Comparison of ENCODE assay signal across 11 cellular contexts in the genomic region with DNA sequence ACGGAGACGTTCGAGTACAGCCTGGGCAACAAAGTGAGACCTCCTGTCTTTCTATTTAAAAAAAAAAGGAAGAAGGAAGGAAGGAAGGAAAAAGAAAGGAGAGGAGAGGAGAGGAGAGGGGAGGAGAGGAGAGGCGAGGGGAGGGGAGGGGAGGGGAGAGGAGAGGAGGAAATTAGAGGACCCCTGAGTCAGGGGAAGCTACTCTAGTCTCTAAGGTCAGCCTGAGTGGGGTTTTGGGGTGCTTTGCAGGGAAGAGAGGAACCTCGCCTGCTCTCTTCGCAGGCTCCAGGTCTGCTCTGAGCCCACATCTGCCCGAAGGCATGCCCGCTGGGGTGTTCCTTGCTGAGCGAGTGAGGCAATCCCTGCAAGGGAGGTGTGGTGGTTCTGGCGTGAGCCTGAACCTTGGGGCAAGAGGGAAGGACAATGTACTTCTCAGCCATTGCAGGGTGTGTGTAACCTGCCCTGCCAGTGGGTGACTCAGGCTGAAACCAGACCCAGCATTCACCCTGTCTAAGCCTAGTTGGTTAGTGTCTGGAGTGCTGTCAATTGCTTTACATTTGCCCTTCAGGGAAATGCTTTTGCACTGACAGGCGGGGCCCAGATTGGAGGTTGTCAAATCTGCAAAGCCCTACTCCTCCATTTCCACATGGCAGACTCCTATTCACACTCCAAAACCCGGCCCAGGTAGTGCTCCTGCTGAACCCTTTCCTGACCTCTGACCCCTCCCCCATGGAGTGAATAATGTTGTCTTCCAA. TPM values are rescaled to one million over a fixed set of nuclear protein-coding genes. Genes with fewer than 3 reads are reported as not detected.
A peak's percentile ranks its signal among the peaks of the same experiment; 100 is the strongest.
DNase-seq lines count a peak whose midpoint lies in the region; ATAC-seq and TF ChIP-seq lines count a peak whose summit lies in the region.
"Had no signal": no experiment of that assay in that cellular context is flagged by ENCODE, and none has a peak within 500 bp of the region (broad histone marks: within the 10 kb centered on the region; RNA-seq: fewer than 3 reads in every experiment).

No MANE protein-coding gene starts in this region.

- peak; percentile 45 for DNase-seq in activated naive CD4-positive, alpha-beta T cell treated with anti-CD3 and anti-CD28 coated beads for 36 hours
- DNase-seq in activated naive CD4-positive, alpha-beta T cell treated with Interleukin-2 at 50 U/mL for 16 hours, result no peak
- DNase-seq in Peyer's patch, result peak in 2 of 3 donors; percentile 50 to 68
- DNase-seq in upper lobe of right lung, result peak; percentile 67
- DNase-seq in Karpas-422, result no peak
- DNase-seq in medulla oblongata (ENCODE audit: extremely low spot score), result no peak
- DNase-seq: activated gamma-delta T cell treated with Interleukin-2 at 50 U/mL for 16 hours; CD4-positive, alpha-beta T cell; HCEC 1CT had no signal

- H3K36me3 Mint-ChIP-seq in activated naive CD4-positive, alpha-beta T cell treated with anti-CD3 and anti-CD28 coated beads for 36 hours (ENCODE audit: low read depth), result no peaks in the 10 kb centered on the region

- H3K4me1 Mint-ChIP-seq in activated naive CD4-positive, alpha-beta T cell treated with anti-CD3 and anti-CD28 coated beads for 36 hours (ENCODE audit: low read depth), result peaks cover 27% of the 10 kb centered on the region

- H3K79me2 ChIP-seq in Karpas-422 (ENCODE audit: low read length), result no peaks in the 10 kb centered on the region

- intact Hi-C loops in activated naive CD4-positive, alpha-beta T cell treated with anti-CD3 and anti-CD28 coated beads for 36 hours (cut with micrococcal nuclease), result no loop called here
- intact Hi-C loops in upper lobe of right lung (cut with DNase I), result no loop called here

- no peak overlapping the region for H2AFZ ChIP-seq in Karpas-422 (ENCODE audit: low read length)

- no peaks in the 10 kb centered on the region for H3K27me3 ChIP-seq in Peyer's patch
- no peaks in the 10 kb centered on the region for H3K27me3 ChIP-seq in esophagus (ENCODE audit: control insufficient read depth in 1 of 2, insufficient read depth in 2 of 2, low read length in 2 of 2)
- peaks cover 27% of the 10 kb centered on the region for H3K27me3 ChIP-seq in upper lobe of right lung
- no peaks in the 10 kb centered on the region for H3K27me3 ChIP-seq in Karpas-422 (ENCODE audit: low read length)

- TF ChIP-seq CTCF in Peyer's patch (IDR thresholded peaks at IDR 0.05), result no peak
- TF ChIP-seq CTCF in upper lobe of right lung (IDR thresholded peaks at IDR 0.05), result no peak

- no peaks in the 10 kb centered on the region for H3K36me3 ChIP-seq in Peyer's patch
- no peaks in the 10 kb centered on the region for H3K36me3 ChIP-seq in esophagus (ENCODE audit: control insufficient read depth in 2 of 2, insufficient read depth in 2 of 2, low read length in 1 of 2)
- H3K36me3 ChIP-seq in upper lobe of right lung, result no peaks in the 10 kb centered on the region
- no peaks in the 10 kb centered on the region for H3K36me3 ChIP-seq in Karpas-422 (ENCODE audit: insufficient read depth, low read length)

- H3K9me3 ChIP-seq in Peyer's patch, result no peaks in the 10 kb centered on the region
- H3K9me3 ChIP-seq in esophagus (ENCODE audit: control insufficient read depth in 2 of 2, insufficient read depth in 1 of 2, low read depth in 1 of 2, low read length in 1 of 2), result no peaks in the 10 kb centered on the region
- no peaks in the 10 kb centered on the region for H3K9me3 ChIP-seq in upper lobe of right lung
- H3K9me3 ChIP-seq in Karpas-422 (ENCODE audit: low read length), result no peaks in the 10 kb centered on the region

- no peak for TF ChIP-seq POLR2A in Peyer's patch (IDR thresholded peaks at IDR 0.05)

- 46 to 58% methylated on average over 11 to 12 of the region's 12 CpGs for WGBS in esophagus, 2 donors

- H3K9ac ChIP-seq in Karpas-422 (ENCODE audit: low read length), result no peak overlapping the region

- no peak overlapping the region for H3K4me2 ChIP-seq in Karpas-422 (ENCODE audit: low read depth, low read length, poor library complexity, severe bottlenecking)

- H4K20me1 ChIP-seq in Karpas-422 (ENCODE audit: insufficient read depth, low read depth, low read length), result no peaks in the 10 kb centered on the region

- CTCF ChIA-PET in activated naive CD4-positive, alpha-beta T cell treated with anti-CD3 and anti-CD28 coated beads for 36 hours (lab: Charles Lee), result interaction anchor here (0.6 kb wide), 1 partner anchor 9 kb away, joined by 3 read pairs; no protein-coding TSS in a partner anchor

- H3K4me3 ChIP-seq in Peyer's patch (no peak overlapping the region), esophagus (ENCODE audit: low read depth in 1 of 2, low read length in 2 of 2) (no peak overlapping the region), upper lobe of right lung (no peak overlapping the region), Karpas-422 (ENCODE audit: low read length) (no peak overlapping the region)

- no peak overlapping the region for H3K4me3 Mint-ChIP-seq in activated naive CD4-positive, alpha-beta T cell treated with anti-CD3 and anti-CD28 coated beads for 36 hours
- H3K4me3 Mint-ChIP-seq: CD4-positive, alpha-beta T cell had no signal

- H3K4me1 ChIP-seq in Peyer's patch, result no peaks in the 10 kb centered on the region
- peaks cover 0 to 2% of the 10 kb centered on the region in 2 donors for H3K4me1 ChIP-seq in esophagus (ENCODE audit: control insufficient read depth in 2 of 2, insufficient read depth in 2 of 2, low read length in 1 of 2)
- no peaks in the 10 kb centered on the region for H3K4me1 ChIP-seq in upper lobe of right lung
- H3K4me1 ChIP-seq in Karpas-422 (ENCODE audit: low read length), result peaks cover 3% of the 10 kb centered on the region; the same call in 1 of the 2 replicates

- ATAC-seq in upper lobe of right lung, result peak; percentile 88
- ATAC-seq in HG03342 (IDR thresholded peaks at IDR 0.05; ENCODE audit: unreplicated experiment), result no peak

- no peaks in the 10 kb centered on the region for H3K9me2 ChIP-seq in Karpas-422 (replicated peaks; ENCODE audit: insufficient read depth, low read length)

- H3K27ac Mint-ChIP-seq in activated naive CD4-positive, alpha-beta T cell treated with anti-CD3 and anti-CD28 coated beads for 36 hours, result no peak overlapping the region
- H3K27ac Mint-ChIP-seq: CD4-positive, alpha-beta T cell had no signal

- no peaks in the 10 kb centered on the region for H3K27me3 Mint-ChIP-seq in activated naive CD4-positive, alpha-beta T cell treated with anti-CD3 and anti-CD28 coated beads for 36 hours (ENCODE audit: low read depth)
- H3K27me3 Mint-ChIP-seq: CD4-positive, alpha-beta T cell had no signal

- H3K27ac ChIP-seq in Peyer's patch (peak overlapping the region in 1 of 4 donors; percentile 59), esophagus (ENCODE audit: low read depth in 2 of 2, low read length in 1 of 2) (peak overlapping the region; percentile 83), upper lobe of right lung (no peak overlapping the region), Karpas-422 (ENCODE audit: low read length) (no peak overlapping the region)

- H3K9me3 Mint-ChIP-seq in activated naive CD4-positive, alpha-beta T cell treated with anti-CD3 and anti-CD28 coated beads for 36 hours, result no peaks in the 10 kb centered on the region
- H3K9me3 Mint-ChIP-seq: CD4-positive, alpha-beta T cell had no signal

RNA-seq across cellular contexts. Expression of a gene that starts 15.3 kb away (rescaled TPM):
- total RNA-seq in activated naive CD4-positive, alpha-beta T cell treated with anti-CD3 and anti-CD28 coated beads for 36 hours, result not detected
- total RNA-seq in Peyer's patch (1 to 10 TPM in 2 of 4 donors, not detected in 2; 1.1 to 2.5 TPM), upper lobe of right lung (5.5 TPM)
- under 1 TPM; 0.12 to 0.32 TPM for polyA plus RNA-seq in esophagus
- total RNA-seq in Karpas-422 (2014; rRNA removed; shearing (Covaris generic); ENCODE audit: low replicate concordance), result not detected in 2 replicates

RNA-seq across cellular contexts. Expression of a gene that starts 21.4 kb away (rescaled TPM):
- 10 to 100 TPM; 26.8 to 28.0 TPM for total RNA-seq in activated naive CD4-positive, alpha-beta T cell treated with anti-CD3 and anti-CD28 coated beads for 36 hours
- 10 to 100 TPM; 34.3 to 60.1 (median 53.6) TPM for total RNA-seq in Peyer's patch
- polyA plus RNA-seq in esophagus, result 10 to 100 TPM; 10.7 to 18.0 TPM
- total RNA-seq in upper lobe of right lung, result 19.1 TPM
- total RNA-seq in Karpas-422 (2014; rRNA removed; shearing (Covaris generic); ENCODE audit: low replicate concordance), result 13.2 and 20.3 TPM in 2 replicates

RNA-seq across cellular contexts. Expression of a gene that starts 35.6 kb away (rescaled TPM):
- not detected for total RNA-seq in activated naive CD4-positive, alpha-beta T cell treated with anti-CD3 and anti-CD28 coated beads for 36 hours
- not detected for total RNA-seq in Peyer's patch
- polyA plus RNA-seq in esophagus, result under 1 TPM; 0.25 to 0.77 TPM
- total RNA-seq in upper lobe of right lung, result 2.0 TPM
- not detected in 2 replicates for total RNA-seq in Karpas-422 (2014; rRNA removed; shearing (Covaris generic); ENCODE audit: low replicate concordance)

RNA-seq across cellular contexts. Expression of a gene that starts 58.9 kb away (rescaled TPM):
- 10 to 100 TPM; 39.2 to 39.5 TPM for total RNA-seq in activated naive CD4-positive, alpha-beta T cell treated with anti-CD3 and anti-CD28 coated beads for 36 hours
- total RNA-seq in Peyer's patch, result 10 to 100 TPM; 25.0 to 53.2 (median 44.9) TPM
- 10 to 100 TPM; 18.0 to 20.9 TPM for polyA plus RNA-seq in esophagus
- 43.1 TPM for total RNA-seq in upper lobe of right lung
- total RNA-seq in Karpas-422 (2014; rRNA removed; shearing (Covaris generic); ENCODE audit: low replicate concordance), result 10.0 and 12.0 TPM in 2 replicates

Comparison
In these comparisons a context has a peak if more than half of its experiments do, and no peak if none do; other contexts are left out.
1. DNase-seq: peak in activated naive CD4-positive, alpha-beta T cell treated with anti-CD3 and anti-CD28 coated beads for 36 hours (single experiment), Peyer's patch (2 of 3) and upper lobe of right lung (single experiment); none in activated naive CD4-positive, alpha-beta T cell treated with Interleukin-2 at 50 U/mL for 16 hours (single experiment), Karpas-422 (single experiment) and medulla oblongata (single experiment).
2. H3K27ac ChIP-seq: peak in esophagus (2 of 2); none in upper lobe of right lung (single experiment) and Karpas-422 (single experiment).